11 cellular contexts compared by ENCODE assay signal in the genomic region with DNA sequence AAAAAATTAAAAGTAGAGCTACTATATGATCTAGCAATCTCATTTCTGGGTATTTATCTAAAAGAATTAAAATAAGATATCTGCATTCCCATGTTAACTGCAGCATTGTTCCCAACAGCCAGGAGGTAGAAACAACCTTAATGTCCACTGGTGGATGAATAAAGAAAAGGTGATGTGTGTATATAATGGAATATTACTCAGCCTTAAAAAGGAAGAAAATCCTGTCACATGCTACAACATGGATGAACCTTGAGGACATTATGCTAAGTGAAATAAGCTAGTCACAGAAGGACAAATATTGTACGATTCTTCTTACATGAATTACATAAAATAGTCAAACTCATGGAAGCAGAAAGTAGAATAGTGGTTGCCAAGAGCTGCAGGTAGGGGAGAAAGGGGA.
"Had no signal": no experiment of that assay in that cellular context is flagged by ENCODE, and none has a peak within 500 bp of the region (broad histone marks: within the 10 kb centered on the region; RNA-seq: fewer than 3 reads in every experiment).

No MANE protein-coding gene starts in this region.

- H2AFZ ChIP-seq: GM23248, GM23338 had no signal

- FAIRE-seq: H1, H54 had no signal

- ATAC-seq: GM23338, HCT116 had no signal

- H3K9me3 ChIP-seq: HAP-1 had no signal

- H3K36me3 ChIP-seq: HAP-1 had no signal

- H3K27ac ChIP-seq: GM23248 had no signal

- H3K4me3 ChIP-seq: GM23248, GM23338, HAP-1 had no signal

- H3K4me2 ChIP-seq: GM23338 had no signal

- H3K9ac ChIP-seq: GM23248 had no signal

- DNase-seq: GM23248, GOT3, H7, H9, HCEC 1CT, HFFc6 had no signal
